Comparison of ENCODE assay signal across 26 cellular contexts in genomic region chr9:115296831-115297565, GRCh38.
DNase-seq lines count a peak whose midpoint lies in the region; ATAC-seq lines count a peak whose summit lies in the region.
"Had no signal": no experiment of that assay in that cellular context is flagged by ENCODE, and none has a peak within 500 bp of the region (broad histone marks: within the 10 kb centered on the region; RNA-seq: fewer than 3 reads in every experiment).

No MANE protein-coding gene starts in this region.

- no peak overlapping the region for H2BK12ac ChIP-seq in neuronal stem cell (ENCODE audit: low read length)

- H3K4me1 ChIP-seq in neuronal stem cell (ENCODE audit: control insufficient read depth in 2 of 2, insufficient read depth in 1 of 2, low read depth in 1 of 2, low read length in 2 of 2): peaks cover 8 to 12% of the 10 kb centered on the region in 2 donors
- H3K4me1 ChIP-seq: left lung had no signal

- intact Hi-C loops in posterior cingulate gyrus (cut with DNase I): no loop called here

- DNase-seq in ELR (ENCODE audit: low read depth) (peak; percentile 34), NCI-H1417 treated with DMSO at 0.1 percent for 48 hours (lab: John Stamatoyannopoulos, UW) (peak; percentile 7), fibroblast of gingiva (ENCODE audit: low read depth) (peak; percentile 60), neuronal stem cell (ENCODE audit: low spot score) (no peak), posterior cingulate gyrus (no peak)
- DNase-seq: activated CD4-positive, alpha-beta T cell treated with anti-CD3 and anti-CD28 coated beads for 36 hours; activated CD8-positive, alpha-beta T cell treated with anti-CD3 and anti-CD28 coated beads, Interleukin-2, amount 10 ng/mL, durations not matched to agents 7 days and 5 days; amniotic stem cell; CD8-positive, alpha-beta memory T cell; DMS 273 treated with DMSO at 0.1 percent for 48 hours; dorsolateral prefrontal cortex; hypothalamus; left lung; NCI-H2081; NCI-H226; NCI-H82; right cardiac atrium; RPMI8226; SJCRH30; stimulated activated CD4-positive, alpha-beta T cell treated with anti-CD3 and anti-CD28 coated beads, Interleukin-1b, Interleukin-23, amount 100 ng/mL, for 48 hours; stimulated activated naive CD8-positive, alpha-beta T cell treated with anti-CD3 and anti-CD28 coated beads, Interleukin-15, Interleukin-2, amounts not matched to agents 100 U/mL and 50 U/mL, for 24 hours; SW 1271 had no signal

- no peaks in the 10 kb centered on the region for H3K27me3 ChIP-seq in neuronal stem cell (ENCODE audit: control insufficient read depth in 3 of 3, insufficient read depth in 3 of 3, low read depth in 1 of 3, low read length in 3 of 3)
- H3K27me3 ChIP-seq: dorsolateral prefrontal cortex, left lung, SJCRH30 had no signal

- peak overlapping the region; percentile 23 for H3K18ac ChIP-seq in neuronal stem cell (ENCODE audit: low read length)

- no peaks in the 10 kb centered on the region for H3K36me3 ChIP-seq in neuronal stem cell (replicated peaks in 1 of 2; ENCODE audit: control insufficient read depth in 2 of 2, insufficient read depth in 2 of 2, low read length in 2 of 2)
- H3K36me3 ChIP-seq: left lung, SJCRH30 had no signal

- H3K23ac ChIP-seq in neuronal stem cell (ENCODE audit: low read depth, low read length, poor library complexity): no peak overlapping the region

- no CpG with 5 or more reads among the region's 1 CpG for WGBS in neuronal stem cell (ENCODE audit: extremely low coverage in 2 of 2, insufficient read length in 2 of 2, insufficient replicate concordance in 1 of 2), 2 donors

- H3K4ac ChIP-seq in neuronal stem cell (ENCODE audit: low read length): no peak overlapping the region

- no peaks in the 10 kb centered on the region for H3K79me1 ChIP-seq in neuronal stem cell (ENCODE audit: low read depth, low read length)

- no peak overlapping the region for H3K4me3 ChIP-seq in neuronal stem cell (ENCODE audit: low read length in 2 of 2)
- H3K4me3 ChIP-seq: dorsolateral prefrontal cortex, left lung, SJCRH30 had no signal

- H3K9ac ChIP-seq in neuronal stem cell (ENCODE audit: low read depth, low read length, poor library complexity): no peak overlapping the region
- H3K9ac ChIP-seq: KMS-11 had no signal

- no peak for ATAC-seq in GM21723 (IDR thresholded peaks at IDR 0.05; ENCODE audit: unreplicated experiment)
- ATAC-seq in HG03460 (IDR thresholded peaks at IDR 0.05; ENCODE audit: unreplicated experiment): no peak
- ATAC-seq: activated CD4-positive, alpha-beta T cell treated with anti-CD3 and anti-CD28 coated beads for 36 hours; activated CD8-positive, alpha-beta T cell treated with anti-CD3 and anti-CD28 coated beads, Interleukin-2, amount 10 ng/mL, durations not matched to agents 7 days and 5 days; activated T-helper 17 cell treated with anti-CD3 and anti-CD28 coated beads, Interleukin-2, amount 50 U/mL, for 72 hours; left lung; right cardiac atrium; stimulated activated naive CD8-positive, alpha-beta T cell treated with anti-CD3 and anti-CD28 coated beads, Interleukin-15, Interleukin-2, amounts not matched to agents 100 U/mL and 50 U/mL, for 24 hours had no signal

- no peak overlapping the region for H3K14ac ChIP-seq in neuronal stem cell (ENCODE audit: low read length)

- H2BK120ac ChIP-seq in neuronal stem cell (ENCODE audit: low read depth, low read length): no peak overlapping the region

- H4K8ac ChIP-seq in neuronal stem cell (ENCODE audit: low read depth, low read length): no peak overlapping the region

- no peak overlapping the region for H2BK15ac ChIP-seq in neuronal stem cell (ENCODE audit: low read length)

- H3K4me2 ChIP-seq in neuronal stem cell (ENCODE audit: insufficient read depth, low read length, poor library complexity, severe bottlenecking): no peak overlapping the region
- H3K4me2 ChIP-seq: KMS-11 had no signal

- H3K9me3 ChIP-seq in neuronal stem cell (replicated peaks in 1 of 2; ENCODE audit: control insufficient read depth in 2 of 2, insufficient read depth in 1 of 2, low read depth in 1 of 2, low read length in 2 of 2): no peaks in the 10 kb centered on the region
- H3K9me3 ChIP-seq: left lung, SJCRH30 had no signal

- no peak overlapping the region for H2AK5ac ChIP-seq in neuronal stem cell (ENCODE audit: low read depth, low read length)

- no peak overlapping the region for H2AFZ ChIP-seq in neuronal stem cell (ENCODE audit: low read length)

- no peak overlapping the region for H4K91ac ChIP-seq in neuronal stem cell (ENCODE audit: low read depth, low read length, poor library complexity)

- H2BK5ac ChIP-seq in neuronal stem cell (ENCODE audit: low read length): no peak overlapping the region

- no peak overlapping the region for H3K27ac ChIP-seq in neuronal stem cell (replicated peaks; ENCODE audit: low read length)
- H3K27ac ChIP-seq: dorsolateral prefrontal cortex, KMS-11, left lung, SJCRH30 had no signal

Comparison
In these comparisons a context has a peak if more than half of its experiments do, and no peak if none do; other contexts are left out.
1. DNase-seq: peak in ELR (single experiment), NCI-H1417 treated with DMSO at 0.1 percent for 48 hours (single experiment) and fibroblast of gingiva (single experiment); none in neuronal stem cell (single experiment) and posterior cingulate gyrus (0 of 10).